ENCODE assay signal across 8 cellular contexts in the genomic region with DNA sequence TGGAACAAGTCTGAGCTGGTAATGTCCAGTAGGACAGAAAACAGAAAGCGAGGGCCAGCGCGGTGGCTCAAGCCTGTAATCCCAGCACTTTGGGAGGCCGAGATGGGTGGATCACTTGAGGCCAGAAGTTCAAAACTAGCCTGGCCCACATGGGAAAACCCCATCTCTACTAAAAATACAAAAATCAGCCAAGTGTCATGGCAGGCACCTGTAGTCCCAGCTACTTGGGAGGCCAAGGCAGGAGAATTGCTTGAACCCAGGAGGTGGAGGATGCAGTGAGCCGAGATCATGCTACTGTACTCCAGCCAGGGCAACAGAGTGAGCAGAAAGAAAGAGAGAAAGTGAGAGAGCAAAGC. TPM values are rescaled to one million over a fixed set of nuclear protein-coding genes. Genes with fewer than 3 reads are reported as not detected.
DNase-seq lines count a peak whose midpoint lies in the region; ATAC-seq and TF ChIP-seq lines count a peak whose summit lies in the region.
"Not testable (repeated sequence)": the region's sequence is repeated elsewhere in the genome, so short reads cannot be mapped to it uniquely, and the experiment has no call there.

No MANE protein-coding gene starts in this region.

- not testable (repeated sequence) for H3K27me3 Mint-ChIP-seq in MCF 10A (ENCODE audit: insufficient read depth, unreplicated experiment); stimulated activated naive B cell treated with anti-CD40 and anti-IgM and Interleukin-4, amounts not matched to agents 10 μg/mL and 1 μg/mL and 100 μg/mL, for 72 hours

- ATAC-seq in GM18858 (IDR thresholded peaks at IDR 0.05; ENCODE audit: unreplicated experiment) (peak; percentile 14), GM19463 (IDR thresholded peaks at IDR 0.05; ENCODE audit: unreplicated experiment) (peak; percentile 21), HG02571 (IDR thresholded peaks at IDR 0.05; ENCODE audit: unreplicated experiment) (peak; percentile 10), HG03025 (IDR thresholded peaks at IDR 0.05; ENCODE audit: low FRiP score, unreplicated experiment) (peak; percentile 17), HG03521 (IDR thresholded peaks at IDR 0.05; ENCODE audit: unreplicated experiment) (peak; percentile 11)
- peak; percentile 18 to 20 for ATAC-seq in activated CD4-positive, CD25-positive, alpha-beta regulatory T cell treated with anti-CD3 and anti-CD28 coated beads, Interleukin-2, amount 50 U/mL, for 24 hours
- ATAC-seq in stimulated activated naive B cell treated with anti-CD40 and anti-IgM and Interleukin-4, amounts not matched to agents 10 μg/mL and 1 μg/mL and 100 μg/mL, for 72 hours (replicated peaks) = peak; percentile 47

- H3K27ac Mint-ChIP-seq in MCF 10A (ENCODE audit: low read depth, unreplicated experiment) = peak overlapping the region; percentile 69
- peak overlapping the region; percentile 93 for H3K27ac Mint-ChIP-seq in stimulated activated naive B cell treated with anti-CD40 and anti-IgM and Interleukin-4, amounts not matched to agents 10 μg/mL and 1 μg/mL and 100 μg/mL, for 72 hours

- intact Hi-C loops in MCF 10A (cut with micrococcal nuclease) = not testable (repeated sequence)

- H3K4me1 Mint-ChIP-seq in MCF 10A (ENCODE audit: insufficient read depth, unreplicated experiment) = peaks cover 25% of the 10 kb centered on the region
- peaks cover 20 to 33% of the 10 kb centered on the region in 2 donors for H3K4me1 Mint-ChIP-seq in stimulated activated naive B cell treated with anti-CD40 and anti-IgM and Interleukin-4, amounts not matched to agents 10 μg/mL and 1 μg/mL and 100 μg/mL, for 72 hours

- not testable (repeated sequence) for H3K9me3 Mint-ChIP-seq in MCF 10A (ENCODE audit: unreplicated experiment); stimulated activated naive B cell treated with anti-CD40 and anti-IgM and Interleukin-4, amounts not matched to agents 10 μg/mL and 1 μg/mL and 100 μg/mL, for 72 hours

- peak overlapping the region; percentile 6 for H3K4me3 Mint-ChIP-seq in MCF 10A (ENCODE audit: unreplicated experiment)
- H3K4me3 Mint-ChIP-seq in stimulated activated naive B cell treated with anti-CD40 and anti-IgM and Interleukin-4, amounts not matched to agents 10 μg/mL and 1 μg/mL and 100 μg/mL, for 72 hours = peak overlapping the region; percentile 31 to 57

- not testable (repeated sequence) for DNase-seq in MCF 10A (ENCODE audit: unreplicated experiment)
- peak; percentile 3 for DNase-seq in stimulated activated naive B cell treated with anti-CD40 and anti-IgM and Interleukin-4, amounts not matched to agents 10 μg/mL and 1 μg/mL and 100 μg/mL, for 72 hours

- TF ChIP-seq CTCF in MCF 10A (IDR thresholded peaks at IDR 0.05; ENCODE audit: unreplicated experiment) = not testable (repeated sequence)

- POLR2A ChIA-PET in MCF 10A (lab: Yijun Ruan, JAX) = interaction anchor here (1.0 to 2.9 kb wide), 4 partner anchors 19 to 68 kb away, joined by 3 to 22 read pairs (median 4); a partner anchor contains a TSS

- H3K36me3 Mint-ChIP-seq in MCF 10A (ENCODE audit: insufficient read depth, unreplicated experiment); stimulated activated naive B cell treated with anti-CD40 and anti-IgM and Interleukin-4, amounts not matched to agents 10 μg/mL and 1 μg/mL and 100 μg/mL, for 72 hours: not testable (repeated sequence)

- CTCF ChIA-PET in MCF 10A (lab: Yijun Ruan, JAX) = interaction anchor here (1.2 to 2.4 kb wide), 4 partner anchors 10 to 141 kb away, joined by 3 to 10 read pairs (median 4); no protein-coding TSS in a partner anchor

- not testable (repeated sequence) for BruUV-seq in MCF 10A (replicated peaks; lab: Mats Ljungman, UMichigan)

RNA-seq across cellular contexts. Expression of a gene that starts 52.3 kb away (rescaled TPM):
- 21.7 and 28.0 TPM in 2 replicates for total RNA-seq in MCF 10A (2022)
